1 cellular context compared by ENCODE assay signal in the genomic region with DNA sequence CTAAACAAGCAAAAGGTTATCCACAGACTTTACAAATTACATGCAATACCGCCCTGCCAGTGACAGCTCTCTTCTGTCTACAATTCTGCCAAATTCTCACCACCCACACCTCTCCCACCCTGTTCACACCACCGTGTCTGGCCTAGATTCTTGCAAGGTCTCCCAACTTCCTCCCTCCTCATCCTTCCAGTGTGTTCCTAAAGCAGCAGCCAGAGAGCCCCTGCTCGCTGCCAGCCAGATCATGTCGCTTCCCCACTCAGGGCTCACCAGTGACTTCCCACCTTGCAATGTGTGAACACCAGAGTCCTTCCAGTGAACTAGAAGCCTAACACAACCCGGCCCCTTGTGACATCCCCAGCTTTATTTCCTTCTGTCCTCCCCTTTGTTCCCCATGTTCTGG.
TF ChIP-seq lines count a peak whose summit lies in the region.

No MANE protein-coding gene starts in this region.

TF ChIP-seq in HEK293, 187 proteins besides CTCF, POLR2A, EP300 and RAD21:
- 0 out of 2 replicates have a peak, but pooled peaks have one; percentile 11 for TF ChIP-seq ZFHX2 (tag by site-specific recombination; conservative IDR thresholded peaks at IDR 0.05)
- TF ChIP-seq ZNF529 (tag by site-specific recombination; IDR thresholded peaks at IDR 0.05; ENCODE audit: insufficient replicate concordance) = no peak
